25 cellular contexts compared by ENCODE assay signal in genomic region chr3:129530821-129531220, GRCh38. TPM values are rescaled to one million over a fixed set of nuclear protein-coding genes. Genes with fewer than 3 reads are reported as not detected.
DNase-seq lines count a peak whose midpoint lies in the region; ATAC-seq, FAIRE-seq and TF ChIP-seq lines count a peak whose summit lies in the region.
"Had no signal": no experiment of that assay in that cellular context is flagged by ENCODE, and none has a peak within 500 bp of the region (broad histone marks: within the 10 kb centered on the region; RNA-seq: fewer than 3 reads in every experiment).

No MANE protein-coding gene starts in this region.

- H3K4me3 Mint-ChIP-seq in H9 (no peak overlapping the region; a peak in 1 of 5 replicates), astrocyte (ENCODE audit: unreplicated experiment) (no peak overlapping the region)
- H3K4me3 Mint-ChIP-seq: CD4-positive, alpha-beta T cell had no signal

- no peak for FAIRE-seq in astrocyte (lab: Jason Lieb, UNC)
- FAIRE-seq: GM12891, K562 had no signal

- H3K36me3 ChIP-seq in astrocyte (ENCODE audit: insufficient read depth, low read length) (no peaks in the 10 kb centered on the region), iPS-20b (ENCODE audit: insufficient read depth, low read depth, low read length) (no peaks in the 10 kb centered on the region), trophoblast cell (ENCODE audit: control insufficient read depth in 1 of 2, insufficient read depth in 2 of 2, low read length in 2 of 2) (no peaks in the 10 kb centered on the region)
- H3K36me3 ChIP-seq: BLaER1, MG63 had no signal

- no peak for ATAC-seq in GM21515 (IDR thresholded peaks at IDR 0.05; ENCODE audit: unreplicated experiment)
- ATAC-seq: K562 had no signal

- peak overlapping the region; percentile 59 for H3K18ac ChIP-seq in H9 (ENCODE audit: insufficient read length, low read depth, low read length)
- no peak overlapping the region for H3K18ac ChIP-seq in trophoblast cell (ENCODE audit: low read length)

- H2AFZ ChIP-seq in H9 (ENCODE audit: low read length) (no peak overlapping the region), astrocyte (ENCODE audit: low read depth, low read length) (no peak overlapping the region), trophoblast cell (ENCODE audit: insufficient read depth, low read length, poor library complexity) (no peak overlapping the region)

- TF ChIP-seq CTCF in H9 (conservative IDR thresholded peaks at IDR 0.05) (no peak), astrocyte (IDR thresholded peaks at IDR 0.05; ENCODE audit: insufficient read depth, low read depth, low read length) (no peak)

- H3K4me1 Mint-ChIP-seq in H9 = peaks cover 41 to 52% of the 10 kb centered on the region in 2 experiments
- H3K4me1 Mint-ChIP-seq in astrocyte (ENCODE audit: low read depth, unreplicated experiment) = peaks cover 23% of the 10 kb centered on the region

- H4K12ac ChIP-seq in trophoblast cell (ENCODE audit: low read depth, low read length) = no peak overlapping the region

- H3K23ac ChIP-seq in H9 (ENCODE audit: insufficient read length, low read depth, low read length) (no peak overlapping the region), trophoblast cell (ENCODE audit: low read length) (no peak overlapping the region)

- H3K27me3 ChIP-seq in H9 (ENCODE audit: insufficient read depth, low read length) (no peaks in the 10 kb centered on the region), astrocyte (ENCODE audit: insufficient read depth, low read length) (no peaks in the 10 kb centered on the region), iPS-20b (ENCODE audit: insufficient read depth, low read length) (no peaks in the 10 kb centered on the region), trophoblast cell (ENCODE audit: insufficient read depth, low read length) (no peaks in the 10 kb centered on the region)
- H3K27me3 ChIP-seq: BLaER1, MG63 had no signal

- no peak overlapping the region for H2AK5ac ChIP-seq in H9 (ENCODE audit: insufficient read length, low read length)
- peak overlapping the region; percentile 31 for H2AK5ac ChIP-seq in trophoblast cell (ENCODE audit: low read length)

- H3K9me3 Mint-ChIP-seq in H9 (no peaks in the 10 kb centered on the region), astrocyte (ENCODE audit: unreplicated experiment) (no peaks in the 10 kb centered on the region)
- H3K9me3 Mint-ChIP-seq: CD4-positive, alpha-beta T cell had no signal

- H3K4me1 ChIP-seq in H9 (ENCODE audit: insufficient read depth, low read length) (peaks cover 13% of the 10 kb centered on the region; the same call in 1 of the 2 replicates), astrocyte (ENCODE audit: insufficient read depth, low read length) (peaks cover 7% of the 10 kb centered on the region), iPS-20b (ENCODE audit: insufficient read depth, low read length) (peaks cover 16% of the 10 kb centered on the region), trophoblast cell (ENCODE audit: control insufficient read depth in 1 of 2, insufficient read depth in 2 of 2, low read length in 2 of 2) (peaks cover 20 to 25% of the 10 kb centered on the region in 2 experiments)

- H3K79me2 ChIP-seq in H9 (ENCODE audit: insufficient read depth, low read length) = no peaks in the 10 kb centered on the region
- H3K79me2 ChIP-seq in astrocyte (ENCODE audit: insufficient read depth, low read length) = no peaks in the 10 kb centered on the region
- no peaks in the 10 kb centered on the region for H3K79me2 ChIP-seq in trophoblast cell (ENCODE audit: control insufficient read depth, insufficient read depth, low read length, poor library complexity)

- H3K27me3 Mint-ChIP-seq in H9 (ENCODE audit: low read depth) (peaks cover 8% of the 10 kb centered on the region), astrocyte (ENCODE audit: low read depth, unreplicated experiment) (peaks cover 5% of the 10 kb centered on the region)
- H3K27me3 Mint-ChIP-seq: CD4-positive, alpha-beta T cell had no signal

- no peak overlapping the region for H3T11ph ChIP-seq in H9 (ENCODE audit: low read length)

- H3K4me3 ChIP-seq in astrocyte (ENCODE audit: insufficient read depth, low read depth, low read length) (no peak overlapping the region), iPS-20b (ENCODE audit: low read length) (no peak overlapping the region), trophoblast cell (ENCODE audit: low read depth, low read length) (no peak overlapping the region)
- H3K4me3 ChIP-seq: BLaER1, K562, MG63 had no signal

- H2BK12ac ChIP-seq in H9 (ENCODE audit: insufficient read length, low read depth, low read length) (no peak overlapping the region), trophoblast cell (ENCODE audit: low read length) (peak overlapping the region; percentile 44)

- H4K5ac ChIP-seq in H9 (ENCODE audit: insufficient read length, low read depth, low read length) = no peak overlapping the region

- H3K27ac Mint-ChIP-seq in H9 (peak overlapping the region in 1 of 3 experiments; percentile 62; a peak in 2 of 7 replicates), astrocyte (ENCODE audit: unreplicated experiment) (peak overlapping the region; percentile 80)
- H3K27ac Mint-ChIP-seq: CD4-positive, alpha-beta T cell had no signal

- no peaks in the 10 kb centered on the region for H3K79me1 ChIP-seq in H9 (ENCODE audit: insufficient read depth, low read depth, low read length, poor library complexity, severe bottlenecking)
- peaks cover 15% of the 10 kb centered on the region for H3K79me1 ChIP-seq in trophoblast cell (ENCODE audit: low read length)

- H4K20me1 ChIP-seq in H9 (ENCODE audit: control insufficient read depth, insufficient read depth, insufficient read length) (no peaks in the 10 kb centered on the region), astrocyte (ENCODE audit: insufficient read depth, low read length) (no peaks in the 10 kb centered on the region)
- H4K20me1 ChIP-seq: BLaER1 had no signal

- H2BK120ac ChIP-seq in H9 (ENCODE audit: low read depth, low read length, poor library complexity, severe bottlenecking) (no peak overlapping the region), trophoblast cell (ENCODE audit: insufficient read depth, low read length, poor library complexity) (no peak overlapping the region)

- H3K14ac ChIP-seq in H9 (ENCODE audit: insufficient read depth, low read length) (peak overlapping the region; percentile 27; the same call in 1 of the 2 replicates), trophoblast cell (ENCODE audit: low read length) (peak overlapping the region; percentile 13)

- H2BK5ac ChIP-seq in H9 (ENCODE audit: insufficient read length, low read length) (no peak overlapping the region), trophoblast cell (ENCODE audit: low read depth, low read length, poor library complexity) (no peak overlapping the region)

- H3K23me2 ChIP-seq in H9 (ENCODE audit: insufficient read length, low read depth, low read length, poor library complexity, severe bottlenecking) = no peaks in the 10 kb centered on the region

- DNase-seq in H9 (no peak), astrocyte (ENCODE audit: low read depth) (no peak), trophoblast cell (no peak), dedifferentiated amniotic fluid mesenchymal stem cell (ENCODE audit: extremely low spot score) (no peak), NCI-H2227 (lab: John Stamatoyannopoulos, UW; ENCODE audit: unreplicated experiment) (no peak), midbrain (lab: John Stamatoyannopoulos, UW) (no peak)
- DNase-seq: Caco-2; CD4-positive, alpha-beta T cell; MG63; NCI-H1417; NCI-H187; NCI-H446 treated with DMSO at 0.1 percent for 48 hours; NCI-H526 treated with DMSO at 0.1 percent for 48 hours; OCI-M1; Right ventricle myocardium superior had no signal

- WGBS in H9 (ENCODE audit: extremely low coverage, insufficient read length, low lambda C conversion rate) = no CpG with 5 or more reads among the region's 13 CpGs
- WGBS in trophoblast cell (ENCODE audit: extremely low coverage, insufficient coverage, insufficient read length) = no CpG with 5 or more reads among the region's 13 CpGs

- H3K9ac ChIP-seq in H9 (ENCODE audit: extremely low read depth, insufficient read length, low read length) = no peak overlapping the region
- no peak overlapping the region for H3K9ac ChIP-seq in astrocyte (ENCODE audit: low read length)
- peak overlapping the region; percentile 25; the same call in 1 of the 2 replicates for H3K9ac ChIP-seq in iPS-20b (ENCODE audit: low read depth, low read length)
- H3K9ac ChIP-seq in trophoblast cell (ENCODE audit: low read length) = peak overlapping the region; percentile 38
- H3K9ac ChIP-seq: BLaER1 had no signal

- H3K4me2 ChIP-seq in H9 (ENCODE audit: insufficient read depth, insufficient read length, low read length) (no peak overlapping the region), astrocyte (ENCODE audit: low read length) (peak overlapping the region; percentile 31), trophoblast cell (ENCODE audit: low read length) (no peak overlapping the region)
- H3K4me2 ChIP-seq: BLaER1 had no signal

- H3K36me3 Mint-ChIP-seq in H9 (ENCODE audit: insufficient read depth in 1 of 3, low read depth in 3 of 3) (no peaks in the 10 kb centered on the region; a peak in 1 of 7 replicates), astrocyte (ENCODE audit: low read depth, unreplicated experiment) (no peaks in the 10 kb centered on the region)

- no peak overlapping the region for H2BK20ac ChIP-seq in H9 (ENCODE audit: low read depth, low read length, poor library complexity, severe bottlenecking)

- H3K56ac ChIP-seq in H9 (ENCODE audit: insufficient read length, low read depth, low read length) = no peak overlapping the region

- H3K27ac ChIP-seq in H9 (ENCODE audit: insufficient read length, low read depth, low read length) = no peak overlapping the region
- no peak overlapping the region for H3K27ac ChIP-seq in astrocyte (ENCODE audit: low read depth, low read length)
- H3K27ac ChIP-seq in iPS-20b (ENCODE audit: low read length) = no peak overlapping the region
- no peak overlapping the region for H3K27ac ChIP-seq in trophoblast cell (ENCODE audit: low read depth, low read length)
- H3K27ac ChIP-seq: BLaER1 had no signal

- H3K4ac ChIP-seq in H9 (ENCODE audit: low read depth, low read length) = no peak overlapping the region
- no peak overlapping the region for H3K4ac ChIP-seq in trophoblast cell (ENCODE audit: low read depth, low read length)

- no peaks in the 10 kb centered on the region for H3K9me3 ChIP-seq in H9 (ENCODE audit: control insufficient read depth, low read depth, low read length)
- H3K9me3 ChIP-seq in astrocyte (ENCODE audit: insufficient read depth, low read depth, low read length) = no peaks in the 10 kb centered on the region
- H3K9me3 ChIP-seq in iPS-20b (ENCODE audit: insufficient read depth, low read depth, low read length) = no peaks in the 10 kb centered on the region
- H3K9me3 ChIP-seq in trophoblast cell (ENCODE audit: insufficient read depth, low read depth, low read length) = peaks cover 3% of the 10 kb centered on the region
- H3K9me3 ChIP-seq: BLaER1, Caco-2, MG63 had no signal

- H2BK15ac ChIP-seq in H9 (ENCODE audit: low read depth, low read length) = no peak overlapping the region

- H4K91ac ChIP-seq in H9 (ENCODE audit: insufficient read length, low read depth, low read length) (no peak overlapping the region), trophoblast cell (ENCODE audit: low read depth, low read length) (peak overlapping the region; percentile 21)

- H4K8ac ChIP-seq in H9 (replicated peaks; ENCODE audit: insufficient read length, low read depth, low read length) = no peak overlapping the region
- no peak overlapping the region for H4K8ac ChIP-seq in trophoblast cell (ENCODE audit: low read depth, low read length)

RNA-seq across cellular contexts. Expression of gene RHO, which starts 2.4 kb away (rescaled TPM):
- total RNA-seq in H9 (2021) = not detected in 2 replicates
- total RNA-seq in astrocyte = not detected in 2 replicates
- 0.01 TPM in 1 of 2 replicates, not detected in the other for polyA plus RNA-seq in trophoblast cell (2013)
- total RNA-seq: A673; Caco-2; CD4-positive, alpha-beta T cell; G401; H4; K562; LHCN-M2; Right ventricle myocardium superior; SK-MEL-5 had no signal
- polyA plus RNA-seq: K562 had no signal

RNA-seq across cellular contexts. Expression of gene H1-8, which starts 12.2 kb away (rescaled TPM):
- total RNA-seq in H9 (2021) = not detected in 2 replicates
- total RNA-seq in astrocyte = not detected in 2 replicates
- polyA plus RNA-seq in trophoblast cell (2013) = not detected in 2 replicates
- total RNA-seq: A673; Caco-2; CD4-positive, alpha-beta T cell; G401; H4; K562; LHCN-M2; Right ventricle myocardium superior; SK-MEL-5 had no signal
- polyA plus RNA-seq: K562 had no signal

Comparison
In these comparisons a context has a peak if more than half of its experiments do, and no peak if none do; other contexts are left out.
1. H3K9ac ChIP-seq: peak in iPS-20b (single experiment) and trophoblast cell (single experiment); none in H9 (single experiment) and astrocyte (single experiment).